In genomic region chr2:111900859-111901258, GRCh38 we compare ENCODE assay signal across 8 cellular contexts. TPM values are rescaled to one million over a fixed set of nuclear protein-coding genes. Genes with fewer than 3 reads are reported as not detected.
DNase-seq lines count a peak whose midpoint lies in the region; ATAC-seq, FAIRE-seq and TF ChIP-seq lines count a peak whose summit lies in the region.

No MANE protein-coding gene starts in this region.

- CTCF ChIA-PET in Panc1 (lab: Charles Lee), result interaction anchor here (0.7 kb wide), 1 partner anchor 142 kb away, joined by 5 read pairs; no protein-coding TSS in a partner anchor

- no TSS peak for BruUV-seq in Panc1 (replicated peaks; lab: Mats Ljungman, UMichigan)

- in situ Hi-C loops in Panc1 (cut with HindIII; ENCODE audit: low pct_unique_long_range_greater_than_20kb, low sequenced_read_pairs), result no loop called here

- TF ChIP-seq CTCF in GM12874 (IDR thresholded peaks at IDR 0.05; ENCODE audit: insufficient read depth, low read depth, low read length) (peak; percentile 36; the same call in 1 of the 2 replicates), Panc1 (IDR thresholded peaks at IDR 0.05) (peak; percentile 85)

- ATAC-seq in Panc1, result no peak
- no peak for ATAC-seq in GM18520 (IDR thresholded peaks at IDR 0.05; ENCODE audit: unreplicated experiment)
- ATAC-seq in HG03159 (IDR thresholded peaks at IDR 0.05; ENCODE audit: unreplicated experiment), result no peak

- H3K36me3 ChIP-seq in Panc1 (ENCODE audit: control insufficient read depth, insufficient read depth, low read length) (no peaks in the 10 kb centered on the region), stomach smooth muscle (ENCODE audit: control insufficient read depth in 2 of 2, insufficient read depth in 2 of 2, low read length in 2 of 2) (no peaks in the 10 kb centered on the region)

- H3K27me3 ChIP-seq in Panc1 (ENCODE audit: control insufficient read depth, insufficient read depth, low read length) (no peaks in the 10 kb centered on the region), stomach smooth muscle (ENCODE audit: control insufficient read depth in 1 of 2, insufficient read depth in 2 of 2, low read length in 2 of 2) (no peaks in the 10 kb centered on the region)

- TF ChIP-seq POLR2A in GM12892 (IDR thresholded peaks at IDR 0.05; ENCODE audit: low read depth, low read length), result no peak

- H3K9ac ChIP-seq in stomach smooth muscle (ENCODE audit: low read length in 2 of 2), result no peak overlapping the region

- intact Hi-C loops in Panc1 (cut with micrococcal nuclease; ENCODE audit: unreplicated experiment), result no loop called here

- H3K27ac ChIP-seq in Panc1 (ENCODE audit: low read length) (no peak overlapping the region), stomach smooth muscle (ENCODE audit: low read length) (peak overlapping the region; percentile 12)

- H3K9me3 ChIP-seq in Panc1 (ENCODE audit: control insufficient read depth, insufficient read depth, low read depth, low read length), result no peaks in the 10 kb centered on the region
- no peaks in the 10 kb centered on the region for H3K9me3 ChIP-seq in stomach smooth muscle (ENCODE audit: control insufficient read depth in 2 of 2, low read length in 2 of 2)

- no peak for FAIRE-seq in GM12892 (lab: Jason Lieb, UNC)

- H3K4me1 ChIP-seq in Panc1 (ENCODE audit: control insufficient read depth, insufficient read depth, low read length) (peaks cover 19% of the 10 kb centered on the region), stomach smooth muscle (ENCODE audit: control insufficient read depth, insufficient read depth, low read length) (peaks cover 32% of the 10 kb centered on the region)

- POLR2A ChIA-PET in Panc1 (lab: Charles Lee), result no interaction called here

- H3K4me3 ChIP-seq in Panc1 (ENCODE audit: low read depth in 2 of 2, low read length in 2 of 2) (peak overlapping the region in 1 of 2 experiments; percentile 92; a peak in 2 of 4 replicates), stomach smooth muscle (ENCODE audit: low read length in 2 of 2) (peak overlapping the region in 1 of 2 donors; percentile 52)

- peak; percentile 35 for DNase-seq in 8988T
- no peak for DNase-seq in Panc1 (ENCODE audit: low read depth, low spot score)
- peak; percentile 52 for DNase-seq in fibroblast of peridontal ligament (ENCODE audit: extremely low read depth)
- no peak for DNase-seq in GM12892 (ENCODE audit: insufficient read length)

RNA-seq across cellular contexts. Expression of gene MERTK, which starts 2.5 kb away (rescaled TPM):
- total RNA-seq in Panc1 (2021; ENCODE audit: unreplicated experiment), result 14.5 TPM
- polyA plus RNA-seq in Panc1 (2012; ENCODE audit: insufficient read length), result 7.4 TPM
- polyA plus RNA-seq in GM12892 (2012; ENCODE audit: missing spikeins), result 2.6 TPM

RNA-seq across cellular contexts. Expression of gene ANAPC1, which starts 16.9 kb away (rescaled TPM):
- total RNA-seq in Panc1 (2021; ENCODE audit: unreplicated experiment), result 75.1 TPM
- polyA plus RNA-seq in Panc1 (2012; ENCODE audit: insufficient read length), result 31.7 TPM
- 41.3 TPM for polyA plus RNA-seq in GM12892 (2012; ENCODE audit: missing spikeins)

Comparison
In these comparisons a context has a peak if more than half of its experiments do, and no peak if none do; other contexts are left out.
1. DNase-seq: peak in 8988T (single experiment) and fibroblast of peridontal ligament (single experiment); none in Panc1 (single experiment) and GM12892 (single experiment).